In the genomic region with DNA sequence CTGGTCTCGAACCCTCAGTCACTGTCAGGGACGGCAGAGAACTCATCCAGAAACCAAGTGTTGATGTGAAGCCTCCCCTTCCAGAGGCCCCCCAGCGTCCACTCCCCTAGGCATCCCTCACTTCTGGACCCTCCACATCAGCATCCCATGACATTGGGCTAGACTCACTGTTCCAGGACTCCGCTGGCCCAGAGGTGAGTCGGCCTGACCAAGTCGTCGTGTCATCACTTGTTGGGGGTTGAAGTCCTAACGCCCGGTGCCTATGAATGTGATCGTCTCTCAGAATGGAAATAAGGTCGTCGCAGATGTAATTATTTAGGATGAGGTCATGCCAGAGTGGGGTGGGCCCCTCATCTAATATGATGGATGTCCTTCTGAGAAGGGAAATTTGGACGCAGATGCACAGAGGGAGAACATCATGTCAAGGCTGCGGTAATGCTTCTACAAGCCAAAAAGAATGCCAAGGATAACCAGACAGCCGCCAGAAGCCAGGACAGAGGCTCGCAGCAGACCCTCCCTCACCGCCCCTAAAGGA, we compare ENCODE assay signal across 28 cellular contexts.
"Had no signal": no experiment of that assay in that cellular context is flagged by ENCODE, and none has a peak within 500 bp of the region (broad histone marks: within the 10 kb centered on the region; RNA-seq: fewer than 3 reads in every experiment).

No MANE protein-coding gene starts in this region.

- DNase-seq: activated CD4-positive, alpha-beta memory T cell treated with anti-CD3 and anti-CD28 coated beads for 36 hours; activated CD4-positive, alpha-beta T cell treated with anti-CD3 and anti-CD28 coated beads for 4 hours; activated CD8-positive, alpha-beta memory T cell treated with anti-CD3 and anti-CD28 coated beads, Interleukin-2, amount 50 U/mL, for 4 hours; activated gamma-delta T cell treated with Interleukin-2 at 50 U/mL for 16 hours; activated naive CD4-positive, alpha-beta T cell treated with anti-CD3 and anti-CD28 coated beads, Interleukin-2, amount 50 U/mL, for 16 hours; activated T-cell treated with anti-CD3 and anti-CD28 coated beads, Interleukin-2, amount 50 U/mL, for 4 hours; amniotic stem cell; dermis blood vessel endothelial cell; effector CD8-positive, alpha-beta T cell; foreskin fibroblast; heart right ventricle; kidney glomerular epithelial cell; left lung; lower lobe of right lung; mucosa of descending colon; retina; sigmoid colon; small intestine; stimulated activated CD4-positive, alpha-beta T cell treated with anti-CD3 and anti-CD28 coated beads, Interleukin-4, amount 100 ng/mL, for 24 hours; T-cell; tibial artery; upper lobe of right lung had no signal

- H3K4me1 ChIP-seq: prostate gland had no signal

- H3K27ac ChIP-seq: breast epithelium, heart right ventricle, left lung, lower lobe of right lung, neutrophil, prostate gland, tibial artery, upper lobe of right lung had no signal

- H3K9me3 ChIP-seq: breast epithelium, heart right ventricle, left lung, lower lobe of right lung, mucosa of descending colon, neutrophil, prostate gland, sigmoid colon, tibial artery, upper lobe of right lung had no signal

- H3K36me3 ChIP-seq: breast epithelium, heart right ventricle, left lung, lower lobe of right lung, neutrophil, prostate gland, sigmoid colon, tibial artery, upper lobe of right lung had no signal

- H3K4me3 ChIP-seq: breast epithelium, heart right ventricle, left lung, lower lobe of right lung, mucosa of descending colon, prostate gland, sigmoid colon, tibial artery, upper lobe of right lung had no signal

- ATAC-seq: activated T-cell treated with anti-CD3 and anti-CD28 coated beads, Interleukin-2, amount 50 U/mL, for 4 hours; activated T-helper 17 cell treated with anti-CD3 and anti-CD28 coated beads, Interleukin-2, amount 50 U/mL, for 72 hours; heart right ventricle; left lung; lower lobe of right lung; mucosa of descending colon; natural killer cell treated with Interleukin-12 subunit alpha and Interleukin-12 subunit beta and Interleukin-15 and Interleukin-18, amount 100 ng/mL, for 72 hours; stimulated activated effector memory CD8-positive, alpha-beta T cell treated with anti-CD3 and anti-CD28 coated beads, Interleukin-12 subunit alpha, Interleukin-12 subunit beta, amount 100 ng/mL, for 72 hours; T-cell; upper lobe of right lung had no signal

- H3K27me3 ChIP-seq: breast epithelium, heart right ventricle, left lung, sigmoid colon, tibial artery, upper lobe of right lung had no signal
